ENCODE assay signal across 19 cellular contexts in genomic region chr7:140904081-140904480, GRCh38. TPM values are rescaled to one million over a fixed set of nuclear protein-coding genes. Genes with fewer than 3 reads are reported as not detected.
DNase-seq lines count a peak whose midpoint lies in the region; ATAC-seq, FAIRE-seq and TF ChIP-seq lines count a peak whose summit lies in the region.
"Had no signal": no experiment of that assay in that cellular context is flagged by ENCODE, and none has a peak within 500 bp of the region (broad histone marks: within the 10 kb centered on the region; RNA-seq: fewer than 3 reads in every experiment).

No MANE protein-coding gene starts in this region.

- H3K4me3 Mint-ChIP-seq in activated CD4-positive, alpha-beta T cell treated with anti-CD3 and anti-CD28 coated beads for 36 hours: no peak overlapping the region
- H3K4me3 Mint-ChIP-seq in activated naive CD8-positive, alpha-beta T cell treated with anti-CD3 and anti-CD28 coated beads for 36 hours: peak overlapping the region; percentile 25
- H3K4me3 Mint-ChIP-seq: H9 had no signal

- no peak for TF ChIP-seq POLR2A in GM12892 (IDR thresholded peaks at IDR 0.05; ENCODE audit: low read depth, low read length)

- FAIRE-seq in GM12892 (lab: Jason Lieb, UNC): no peak
- FAIRE-seq: A204.1, K562 had no signal

- H3K4me1 Mint-ChIP-seq in activated CD4-positive, alpha-beta T cell treated with anti-CD3 and anti-CD28 coated beads for 36 hours: peaks cover 59% of the 10 kb centered on the region
- H3K4me1 Mint-ChIP-seq in activated naive CD8-positive, alpha-beta T cell treated with anti-CD3 and anti-CD28 coated beads for 36 hours: peaks cover 48% of the 10 kb centered on the region

- H3K27me3 Mint-ChIP-seq in activated CD4-positive, alpha-beta T cell treated with anti-CD3 and anti-CD28 coated beads for 36 hours: no peaks in the 10 kb centered on the region
- H3K27me3 Mint-ChIP-seq in activated naive CD8-positive, alpha-beta T cell treated with anti-CD3 and anti-CD28 coated beads for 36 hours: no peaks in the 10 kb centered on the region
- H3K27me3 Mint-ChIP-seq: progenitor cell of endocrine pancreas had no signal

- H3K9me3 Mint-ChIP-seq in activated CD4-positive, alpha-beta T cell treated with anti-CD3 and anti-CD28 coated beads for 36 hours (ENCODE audit: low read depth): peaks cover 5% of the 10 kb centered on the region
- peaks cover 9% of the 10 kb centered on the region for H3K9me3 Mint-ChIP-seq in activated naive CD8-positive, alpha-beta T cell treated with anti-CD3 and anti-CD28 coated beads for 36 hours

- intact Hi-C loops in activated CD4-positive, alpha-beta T cell treated with anti-CD3 and anti-CD28 coated beads for 36 hours (cut with DNase I, micrococcal nuclease): loop anchor here in 1 of 2 experiments (5.0 kb wide), 1 partner anchor 108 kb away; the partner anchor contains the start of gene MRPS33

- DNase-seq in activated CD4-positive, alpha-beta T cell treated with anti-CD3 and anti-CD28 coated beads for 36 hours: peak; percentile 38
- no peak for DNase-seq in activated CD4-positive, alpha-beta T cell treated with anti-CD3 and anti-CD28 coated beads, Interleukin-2, amount 50 U/mL, for 1 hour
- DNase-seq in EL: peak; percentile 10
- DNase-seq in activated naive CD8-positive, alpha-beta T cell treated with anti-CD3 and anti-CD28 coated beads for 36 hours: peak; percentile 14
- peak; percentile 74 for DNase-seq in iris pigment epithelial cell (ENCODE audit: low read depth)
- no peak for DNase-seq in GM12892 (ENCODE audit: insufficient read length)
- DNase-seq in DMS53 (lab: John Stamatoyannopoulos, UW): no peak
- DNase-seq: activated CD4-positive, alpha-beta T cell treated with anti-CD3 and anti-CD28 coated beads, Interleukin-2, amount 50 U/mL, for 4 hours; activated effector memory CD4-positive, alpha-beta T cell treated with anti-CD3 and anti-CD28 coated beads, Interleukin-2, amount 50 U/mL, for 16 hours; body of pancreas; H9; heart left ventricle; NCI-H1105 treated with DMSO at 0.1 percent for 48 hours; NCI-H774 had no signal

- peak overlapping the region; percentile 95 for H3K27ac Mint-ChIP-seq in activated CD4-positive, alpha-beta T cell treated with anti-CD3 and anti-CD28 coated beads for 36 hours
- H3K27ac Mint-ChIP-seq in activated naive CD8-positive, alpha-beta T cell treated with anti-CD3 and anti-CD28 coated beads for 36 hours: peak overlapping the region; percentile 92
- H3K27ac Mint-ChIP-seq: H9, progenitor cell of endocrine pancreas had no signal

- POLR2A ChIA-PET in activated CD4-positive, alpha-beta T cell treated with anti-CD3 and anti-CD28 coated beads for 36 hours (lab: Charles Lee): no interaction called here

- ATAC-seq in activated CD4-positive, alpha-beta T cell treated with anti-CD3 and anti-CD28 coated beads for 36 hours: peak; percentile 69
- no peak for ATAC-seq in GM21447 (IDR thresholded peaks at IDR 0.05; ENCODE audit: unreplicated experiment)
- ATAC-seq: body of pancreas, heart left ventricle, K562, SK-N-SH treated with all-trans-retinoic acid at 6 μM for 48 hours had no signal

- H3K36me3 Mint-ChIP-seq in activated CD4-positive, alpha-beta T cell treated with anti-CD3 and anti-CD28 coated beads for 36 hours (ENCODE audit: low read depth): peaks cover 9% of the 10 kb centered on the region
- H3K36me3 Mint-ChIP-seq in activated naive CD8-positive, alpha-beta T cell treated with anti-CD3 and anti-CD28 coated beads for 36 hours: peaks cover 25% of the 10 kb centered on the region

- CTCF ChIA-PET in activated CD4-positive, alpha-beta T cell treated with anti-CD3 and anti-CD28 coated beads for 36 hours (lab: Charles Lee): interaction anchor here (0.9 to 1.5 kb wide), 6 partner anchors 9 to 109 kb away, joined by 3 to 4 read pairs (median 4); no protein-coding TSS in a partner anchor

RNA-seq across cellular contexts. Expression of gene BRAF, which starts 20.6 kb away (rescaled TPM):
- 10 to 100 TPM; 30.8 to 47.2 TPM for total RNA-seq in activated CD4-positive, alpha-beta T cell treated with anti-CD3 and anti-CD28 coated beads for 36 hours
- total RNA-seq in activated naive CD8-positive, alpha-beta T cell treated with anti-CD3 and anti-CD28 coated beads for 36 hours: 10 to 100 TPM; 26.6 to 27.0 TPM
- polyA plus RNA-seq in GM12892 (2012; ENCODE audit: missing spikeins): 12.2 TPM

Comparison
In these comparisons a context has a peak if more than half of its experiments do, and no peak if none do; other contexts are left out.
1. DNase-seq: peak in activated CD4-positive, alpha-beta T cell treated with anti-CD3 and anti-CD28 coated beads for 36 hours (single experiment), EL (single experiment), activated naive CD8-positive, alpha-beta T cell treated with anti-CD3 and anti-CD28 coated beads for 36 hours (single experiment) and iris pigment epithelial cell (single experiment); none in activated CD4-positive, alpha-beta T cell treated with anti-CD3 and anti-CD28 coated beads, Interleukin-2, amount 50 U/mL, for 1 hour (single experiment), GM12892 (single experiment) and DMS53 (single experiment).